1 cellular context compared by ENCODE assay signal in genomic region chr1:116389013-116389412, GRCh38.
TF ChIP-seq lines count a peak whose summit lies in the region.

No MANE protein-coding gene starts in this region.

TF ChIP-seq in GM12878, 131 proteins besides CTCF, POLR2A, EP300 and RAD21:
- TF ChIP-seq, protein P1, sequence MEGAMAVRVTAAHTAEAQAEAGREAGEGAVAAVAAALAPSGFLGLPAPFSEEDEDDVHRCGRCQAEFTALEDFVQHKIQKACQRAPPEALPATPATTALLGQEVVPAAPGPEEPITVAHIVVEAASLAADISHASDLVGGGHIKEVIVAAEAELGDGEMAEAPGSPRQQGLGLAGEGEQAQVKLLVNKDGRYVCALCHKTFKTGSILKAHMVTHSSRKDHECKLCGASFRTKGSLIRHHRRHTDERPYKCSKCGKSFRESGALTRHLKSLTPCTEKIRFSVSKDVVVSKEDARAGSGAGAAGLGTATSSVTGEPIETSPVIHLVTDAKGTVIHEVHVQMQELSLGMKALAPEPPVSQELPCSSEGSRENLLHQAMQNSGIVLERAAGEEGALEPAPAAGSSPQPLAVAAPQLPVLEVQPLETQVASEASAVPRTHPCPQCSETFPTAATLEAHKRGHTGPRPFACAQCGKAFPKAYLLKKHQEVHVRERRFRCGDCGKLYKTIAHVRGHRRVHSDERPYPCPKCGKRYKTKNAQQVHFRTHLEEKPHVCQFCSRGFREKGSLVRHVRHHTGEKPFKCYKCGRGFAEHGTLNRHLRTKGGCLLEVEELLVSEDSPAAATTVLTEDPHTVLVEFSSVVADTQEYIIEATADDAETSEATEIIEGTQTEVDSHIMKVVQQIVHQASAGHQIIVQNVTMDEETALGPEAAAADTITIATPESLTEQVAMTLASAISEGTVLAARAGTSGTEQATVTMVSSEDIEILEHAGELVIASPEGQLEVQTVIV (IDR thresholded peaks at IDR 0.05; ENCODE audit: borderline replicate concordance, partially characterized antibody), result no peak
- TF ChIP-seq GABPA (IDR thresholded peaks at IDR 0.05; ENCODE audit: low read depth) (no peak), SREBF2 (IDR thresholded peaks at IDR 0.05; ENCODE audit: low read length) (no peak), SMAD1 (IDR thresholded peaks at IDR 0.05; ENCODE audit: low read depth, partially characterized antibody) (no peak), REST (IDR thresholded peaks at IDR 0.05; ENCODE audit: low read depth, low read length) (no peak), PBX3 (IDR thresholded peaks at IDR 0.05; ENCODE audit: insufficient replicate concordance, low read depth, low read length) (no peak), ESRRA (IDR thresholded peaks at IDR 0.05; ENCODE audit: low read length) (no peak), STAT3 (IDR thresholded peaks at IDR 0.05; ENCODE audit: low read depth, low read length) (no peak)
- TF ChIP-seq, protein P2, sequence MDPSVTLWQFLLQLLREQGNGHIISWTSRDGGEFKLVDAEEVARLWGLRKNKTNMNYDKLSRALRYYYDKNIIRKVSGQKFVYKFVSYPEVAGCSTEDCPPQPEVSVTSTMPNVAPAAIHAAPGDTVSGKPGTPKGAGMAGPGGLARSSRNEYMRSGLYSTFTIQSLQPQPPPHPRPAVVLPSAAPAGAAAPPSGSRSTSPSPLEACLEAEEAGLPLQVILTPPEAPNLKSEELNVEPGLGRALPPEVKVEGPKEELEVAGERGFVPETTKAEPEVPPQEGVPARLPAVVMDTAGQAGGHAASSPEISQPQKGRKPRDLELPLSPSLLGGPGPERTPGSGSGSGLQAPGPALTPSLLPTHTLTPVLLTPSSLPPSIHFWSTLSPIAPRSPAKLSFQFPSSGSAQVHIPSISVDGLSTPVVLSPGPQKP (IDR thresholded peaks at IDR 0.05; ENCODE audit: low read depth, low read length), result no peak
- TF ChIP-seq, protein P3, sequence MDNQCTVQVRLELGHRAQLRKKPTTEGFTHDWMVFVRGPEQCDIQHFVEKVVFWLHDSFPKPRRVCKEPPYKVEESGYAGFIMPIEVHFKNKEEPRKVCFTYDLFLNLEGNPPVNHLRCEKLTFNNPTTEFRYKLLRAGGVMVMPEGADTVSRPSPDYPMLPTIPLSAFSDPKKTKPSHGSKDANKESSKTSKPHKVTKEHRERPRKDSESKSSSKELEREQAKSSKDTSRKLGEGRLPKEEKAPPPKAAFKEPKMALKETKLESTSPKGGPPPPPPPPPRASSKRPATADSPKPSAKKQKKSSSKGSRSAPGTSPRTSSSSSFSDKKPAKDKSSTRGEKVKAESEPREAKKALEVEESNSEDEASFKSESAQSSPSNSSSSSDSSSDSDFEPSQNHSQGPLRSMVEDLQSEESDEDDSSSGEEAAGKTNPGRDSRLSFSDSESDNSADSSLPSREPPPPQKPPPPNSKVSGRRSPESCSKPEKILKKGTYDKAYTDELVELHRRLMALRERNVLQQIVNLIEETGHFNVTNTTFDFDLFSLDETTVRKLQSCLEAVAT (IDR thresholded peaks at IDR 0.05), result no peak
